28 cellular contexts compared by ENCODE assay signal in the genomic region with DNA sequence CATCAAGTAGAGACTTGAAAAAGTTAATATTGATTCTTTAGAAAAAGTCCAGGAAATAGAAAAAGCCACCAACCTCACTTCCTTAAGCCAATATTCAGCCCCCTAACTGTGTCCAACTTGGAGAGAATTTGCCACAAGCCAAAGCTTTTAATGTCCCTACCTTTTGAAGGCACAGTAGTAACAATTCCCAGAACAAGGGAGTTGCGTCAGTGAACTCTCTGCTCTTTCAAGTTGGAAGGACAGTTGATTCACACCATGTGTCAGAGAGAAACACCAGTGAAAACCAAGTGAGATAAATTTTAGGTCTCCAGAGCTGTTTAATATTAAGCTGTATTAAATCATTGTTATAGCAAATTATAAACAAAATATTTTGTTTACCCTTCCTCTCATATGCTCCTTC.
"Had no signal": no experiment of that assay in that cellular context is flagged by ENCODE, and none has a peak within 500 bp of the region (broad histone marks: within the 10 kb centered on the region; RNA-seq: fewer than 3 reads in every experiment).

No MANE protein-coding gene starts in this region.

- DNase-seq: activated CD4-positive, alpha-beta memory T cell treated with anti-CD3 and anti-CD28 coated beads for 36 hours; activated CD4-positive, alpha-beta T cell treated with anti-CD3 and anti-CD28 coated beads, Interleukin-2, amount 10 ng/mL, durations not matched to agents 24 days and 14 days; activated CD4-positive, CD25-positive, alpha-beta regulatory T cell treated with anti-CD3 and anti-CD28 coated beads, Interleukin-2, amount 50 U/mL, for 72 hours; activated CD8-positive, alpha-beta memory T cell treated with anti-CD3 and anti-CD28 coated beads, Interleukin-2, amount 50 U/mL, for 4 hours; activated effector memory CD4-positive, alpha-beta T cell treated with anti-CD3 and anti-CD28 coated beads, Interleukin-2, amount 50 U/mL, for 16 hours; activated naive CD4-positive, alpha-beta T cell treated with anti-CD3 and anti-CD28 coated beads for 36 hours; activated naive CD8-positive, alpha-beta T cell treated with anti-CD3 and anti-CD28 coated beads for 36 hours; activated T-cell treated with anti-CD3 and anti-CD28 coated beads, Interleukin-2, amount 50 U/mL, for 1 hour; amygdala; dermis blood vessel endothelial cell; effector CD4-positive, alpha-beta T cell; erythroblast; foreskin melanocyte; hippocampal formation; immature natural killer cell; mesendoderm; natural killer cell; occipital lobe; right cardiac atrium; stimulated activated CD4-positive, alpha-beta T cell treated with anti-CD3 and anti-CD28 coated beads, Interleukin-2, amount 100 ng/mL, for 48 hours; stimulated activated naive CD8-positive, alpha-beta T cell treated with anti-CD3 and anti-CD28 coated beads, Interleukin-15, Interleukin-2, amounts not matched to agents 100 U/mL and 50 U/mL, for 24 hours; T-helper 2 cell; testis; trophoblast cell had no signal

- ATAC-seq: left lobe of liver; natural killer cell; stimulated activated naive CD8-positive, alpha-beta T cell treated with anti-CD3 and anti-CD28 coated beads, Interleukin-15, Interleukin-2, amounts not matched to agents 100 U/mL and 50 U/mL, for 24 hours had no signal

- H3K9me3 ChIP-seq: testis had no signal

- H3K27me3 ChIP-seq: neural progenitor cell, testis had no signal

- H3K4me3 ChIP-seq: lung, neural progenitor cell, testis had no signal

- H3K4me1 ChIP-seq: neural progenitor cell had no signal

- H3K27ac ChIP-seq: neural progenitor cell, testis had no signal

- FAIRE-seq: urothelium cell line had no signal
